In the genomic region with DNA sequence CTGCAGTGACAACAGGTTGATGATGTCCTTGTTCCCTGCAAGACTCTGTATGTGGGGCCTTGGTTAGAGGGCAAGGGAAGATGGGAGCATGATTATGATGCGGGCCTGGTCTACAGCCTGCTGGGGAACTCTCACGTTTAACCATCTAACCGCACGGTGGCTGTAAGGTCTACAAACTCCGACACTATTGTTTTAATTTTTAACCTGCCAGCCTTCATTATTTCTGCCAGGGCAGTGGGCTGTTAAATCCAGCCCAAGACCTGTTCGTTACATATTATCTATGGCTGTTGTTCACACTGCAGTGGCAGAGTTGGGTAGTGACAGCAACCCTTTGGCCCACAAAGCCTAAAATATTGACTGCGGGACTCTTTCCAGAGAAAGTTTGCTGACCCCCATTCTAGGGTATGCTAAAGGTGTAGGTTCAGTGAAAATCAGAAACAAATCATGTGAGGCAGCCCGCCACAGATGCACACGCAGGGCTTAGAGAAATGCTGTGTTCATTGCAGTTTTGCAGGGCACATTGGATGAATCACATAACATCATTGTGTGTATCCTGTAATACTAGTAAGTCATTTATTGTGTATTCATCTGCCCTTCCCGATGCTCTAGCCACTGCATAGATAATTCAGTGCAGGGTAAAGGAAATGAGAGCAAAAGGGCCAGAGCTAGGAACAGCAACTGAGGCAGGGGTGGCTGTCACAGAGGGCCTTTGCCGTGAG, we compare ENCODE assay signal across 17 cellular contexts. TPM values are rescaled to one million over a fixed set of nuclear protein-coding genes. Genes with fewer than 3 reads are reported as not detected.
DNase-seq lines count a peak whose midpoint lies in the region; ATAC-seq and TF ChIP-seq lines count a peak whose summit lies in the region.
"Had no signal": no experiment of that assay in that cellular context is flagged by ENCODE, and none has a peak within 500 bp of the region (broad histone marks: within the 10 kb centered on the region; RNA-seq: fewer than 3 reads in every experiment).

No MANE protein-coding gene starts in this region.

- no peaks in the 10 kb centered on the region for H3K9me3 ChIP-seq in right atrium auricular region
- H3K9me3 ChIP-seq: adrenal gland, Peyer's patch had no signal

- H3K4me1 Mint-ChIP-seq in activated naive CD8-positive, alpha-beta T cell treated with anti-CD3 and anti-CD28 coated beads, Interleukin-2, amount 50 U/mL, for 24 hours, result peaks cover 5% of the 10 kb centered on the region
- H3K4me1 Mint-ChIP-seq: activated CD4-positive, alpha-beta memory T cell treated with anti-CD3 and anti-CD28 coated beads, Interleukin-2, amount 10 ng/mL, durations not matched to agents 7 days and 5 days had no signal

- H3K36me3 Mint-ChIP-seq in activated naive CD8-positive, alpha-beta T cell treated with anti-CD3 and anti-CD28 coated beads, Interleukin-2, amount 50 U/mL, for 24 hours (ENCODE audit: low read depth), result no peaks in the 10 kb centered on the region

- DNase-seq in glomerular visceral epithelial cell (ENCODE audit: extremely low spot score), result peak; percentile 83
- no peak for DNase-seq in activated naive CD8-positive, alpha-beta T cell treated with anti-CD3 and anti-CD28 coated beads, Interleukin-2, amount 50 U/mL, for 24 hours
- DNase-seq in right atrium auricular region (ENCODE audit: low spot score), result no peak
- no peak for DNase-seq in NCI-H2081 (lab: John Stamatoyannopoulos, UW)
- DNase-seq: activated CD4-positive, alpha-beta memory T cell treated with anti-CD3 and anti-CD28 coated beads, Interleukin-2, amount 10 ng/mL, durations not matched to agents 7 days and 5 days; adrenal gland; DMS79 treated with DMSO at 0.1 percent for 48 hours; endodermal cell; foreskin fibroblast; naive thymus-derived CD4-positive, alpha-beta T cell; NCI-H526; Peyer's patch had no signal

- no peak overlapping the region for H3K27ac Mint-ChIP-seq in activated naive CD8-positive, alpha-beta T cell treated with anti-CD3 and anti-CD28 coated beads, Interleukin-2, amount 50 U/mL, for 24 hours
- H3K27ac Mint-ChIP-seq: activated CD4-positive, alpha-beta memory T cell treated with anti-CD3 and anti-CD28 coated beads, Interleukin-2, amount 10 ng/mL, durations not matched to agents 7 days and 5 days had no signal

- no peak for TF ChIP-seq CTCF in right atrium auricular region (IDR thresholded peaks at IDR 0.05)

- H3K4me3 Mint-ChIP-seq in activated naive CD8-positive, alpha-beta T cell treated with anti-CD3 and anti-CD28 coated beads, Interleukin-2, amount 50 U/mL, for 24 hours, result no peak overlapping the region
- H3K4me3 Mint-ChIP-seq: activated CD4-positive, alpha-beta memory T cell treated with anti-CD3 and anti-CD28 coated beads, Interleukin-2, amount 10 ng/mL, durations not matched to agents 7 days and 5 days; endodermal cell; naive thymus-derived CD4-positive, alpha-beta T cell had no signal

- no peaks in the 10 kb centered on the region for H3K9me3 Mint-ChIP-seq in activated naive CD8-positive, alpha-beta T cell treated with anti-CD3 and anti-CD28 coated beads, Interleukin-2, amount 50 U/mL, for 24 hours
- H3K9me3 Mint-ChIP-seq: activated CD4-positive, alpha-beta memory T cell treated with anti-CD3 and anti-CD28 coated beads, Interleukin-2, amount 10 ng/mL, durations not matched to agents 7 days and 5 days; endodermal cell; naive thymus-derived CD4-positive, alpha-beta T cell had no signal

- H3K4me1 ChIP-seq in right atrium auricular region, result peaks cover 0 to 16% of the 10 kb centered on the region in 2 donors
- H3K4me1 ChIP-seq: Peyer's patch had no signal

- no peaks in the 10 kb centered on the region for H3K27me3 ChIP-seq in right atrium auricular region
- H3K27me3 ChIP-seq: adrenal gland, Peyer's patch had no signal

- H3K4me3 ChIP-seq in right atrium auricular region, result no peak overlapping the region
- H3K4me3 ChIP-seq: adrenal gland, Peyer's patch had no signal

- peak overlapping the region; percentile 89 for H3K27ac ChIP-seq in temporal lobe (ENCODE audit: low read depth, low read length)
- H3K27ac ChIP-seq in right atrium auricular region, result no peak overlapping the region
- H3K27ac ChIP-seq: adrenal gland, Peyer's patch had no signal

- no peaks in the 10 kb centered on the region for H3K27me3 Mint-ChIP-seq in activated naive CD8-positive, alpha-beta T cell treated with anti-CD3 and anti-CD28 coated beads, Interleukin-2, amount 50 U/mL, for 24 hours
- H3K27me3 Mint-ChIP-seq: activated CD4-positive, alpha-beta memory T cell treated with anti-CD3 and anti-CD28 coated beads, Interleukin-2, amount 10 ng/mL, durations not matched to agents 7 days and 5 days; naive thymus-derived CD4-positive, alpha-beta T cell had no signal

- ATAC-seq in GM19452 (IDR thresholded peaks at IDR 0.05; ENCODE audit: unreplicated experiment) (peak; percentile 58), HG02981 (IDR thresholded peaks at IDR 0.05; ENCODE audit: unreplicated experiment) (peak; percentile 55)
- no peak for ATAC-seq in activated naive CD8-positive, alpha-beta T cell treated with anti-CD3 and anti-CD28 coated beads, Interleukin-2, amount 50 U/mL, for 24 hours
- ATAC-seq: naive thymus-derived CD4-positive, alpha-beta T cell had no signal

- no peaks in the 10 kb centered on the region for H3K36me3 ChIP-seq in right atrium auricular region
- H3K36me3 ChIP-seq: adrenal gland, Peyer's patch had no signal

RNA-seq across cellular contexts. Expression of a gene that starts 14.3 kb away (rescaled TPM):
- 18.4 TPM for total RNA-seq in temporal lobe
- 10 to 100 TPM in 1 of 2 donors, 1 to 10 TPM in 1; 7.6 to 11.6 TPM for total RNA-seq in right atrium auricular region

RNA-seq across cellular contexts. Expression of a gene that starts 25.8 kb away (rescaled TPM):
- not detected for total RNA-seq in temporal lobe
- not detected for total RNA-seq in right atrium auricular region
- total RNA-seq: activated CD4-positive, alpha-beta memory T cell treated with anti-CD3 and anti-CD28 coated beads, Interleukin-2, amount 10 ng/mL, durations not matched to agents 7 days and 5 days; adrenal gland; endodermal cell; lower leg skin; Peyer's patch; subcutaneous adipose tissue had no signal

RNA-seq across cellular contexts. Expression of a gene that starts 49.0 kb away (rescaled TPM):
- total RNA-seq in temporal lobe, result 3.9 TPM
- total RNA-seq in right atrium auricular region, result 1 to 10 TPM in 1 of 2 donors, not detected in 1; 3.0 TPM
